In genomic region chr1:26701995-26702679, GRCh38 we compare ENCODE assay signal across 10 cellular contexts. TPM values are rescaled to one million over a fixed set of nuclear protein-coding genes. Genes with fewer than 3 reads are reported as not detected.
DNase-seq lines count a peak whose midpoint lies in the region; ATAC-seq and TF ChIP-seq lines count a peak whose summit lies in the region.
"Had no signal": no experiment of that assay in that cellular context is flagged by ENCODE, and none has a peak within 500 bp of the region (broad histone marks: within the 10 kb centered on the region; RNA-seq: fewer than 3 reads in every experiment).

No MANE protein-coding gene starts in this region.

- DNase-seq in GM12865 (ENCODE audit: low read depth) (no peak), PC-3 (peak; percentile 54), foreskin keratinocyte (peak in 1 of 2 donors; percentile 65), smooth muscle cell (lab: John Stamatoyannopoulos, UW; ENCODE audit: unreplicated experiment) (no peak), lower lobe of right lung (no peak), testis (no peak), midbrain (lab: John Stamatoyannopoulos, UW) (no peak)
- no peak for DNase-seq in CD8-positive, alpha-beta T cell
- DNase-seq: DMS153, NCI-H1417 treated with DMSO at 0.1 percent for 48 hours had no signal

- H3K9me3 ChIP-seq in PC-3 (ENCODE audit: low read length) (no peaks in the 10 kb centered on the region), smooth muscle cell (replicated peaks; ENCODE audit: low read depth) (no peaks in the 10 kb centered on the region), lower lobe of right lung (no peaks in the 10 kb centered on the region), testis (no peaks in the 10 kb centered on the region)
- H3K9me3 ChIP-seq in CD8-positive, alpha-beta T cell (ENCODE audit: low read length): no peaks in the 10 kb centered on the region

- TF ChIP-seq CTCF in GM12865 (IDR thresholded peaks at IDR 0.05; ENCODE audit: insufficient read depth, low read depth, low read length, missing control alignments): no peak
- TF ChIP-seq CTCF in PC-3 (conservative IDR thresholded peaks at IDR 0.05; ENCODE audit: low read depth, low read length): no peak
- TF ChIP-seq CTCF in foreskin keratinocyte (conservative IDR thresholded peaks at IDR 0.05): no peak
- no peak for TF ChIP-seq CTCF in smooth muscle cell (IDR thresholded peaks at IDR 0.05; ENCODE audit: borderline replicate concordance, insufficient read depth, poor library complexity, severe bottlenecking)
- no peak for TF ChIP-seq CTCF in lower lobe of right lung (IDR thresholded peaks at IDR 0.05)
- TF ChIP-seq CTCF in testis (IDR thresholded peaks at IDR 0.05): no peak
- no peak for TF ChIP-seq CTCF in CD8-positive, alpha-beta T cell (IDR thresholded peaks at IDR 0.05)

- H3K27me3 ChIP-seq in PC-3 (ENCODE audit: low read length) (no peaks in the 10 kb centered on the region), foreskin keratinocyte (no peaks in the 10 kb centered on the region), smooth muscle cell (ENCODE audit: low read depth) (no peaks in the 10 kb centered on the region), lower lobe of right lung (ENCODE audit: low read depth) (no peaks in the 10 kb centered on the region), testis (no peaks in the 10 kb centered on the region)
- no peaks in the 10 kb centered on the region for H3K27me3 ChIP-seq in CD8-positive, alpha-beta T cell (ENCODE audit: insufficient read depth, low read length)

- no TSS peak for BruUV-seq in PC-3 (replicated peaks; lab: Mats Ljungman, UMichigan)

- peaks cover 22% of the 10 kb centered on the region for H3K4me1 Mint-ChIP-seq in CD8-positive, alpha-beta T cell (ENCODE audit: low read depth)

- H3F3A ChIP-seq in PC-3 (ENCODE audit: low read length, unreplicated experiment) (peaks cover 13% of the 10 kb centered on the region), smooth muscle cell (ENCODE audit: low read depth) (peaks cover 28% of the 10 kb centered on the region)

- CTCF ChIA-PET in PC-3 (lab: Charles Lee): interaction anchor here (0.5 kb wide), 1 partner anchor 7 kb away, joined by 5 read pairs; no protein-coding TSS in a partner anchor
- CTCF ChIA-PET in CD8-positive, alpha-beta T cell (lab: Charles Lee): interaction anchor here (0.8 to 8.2 kb wide), 6 partner anchors 10 to 108 kb away, joined by 3 to 73 read pairs (median 4); partner anchors contain the start of gene PIGV

- WGBS in smooth muscle cell (ENCODE audit: low lambda C conversion rate): 49% methylated on average over 4 of the region's 4 CpGs
- WGBS in testis, 2 donors: 21 to 24% methylated on average over 4 of the region's 4 CpGs

- H3K27ac Mint-ChIP-seq in CD8-positive, alpha-beta T cell: no peak overlapping the region

- H3K4me3 ChIP-seq in GM12865 (ENCODE audit: low read depth, low read length): peak overlapping the region; percentile 88
- peak overlapping the region; percentile 86 for H3K4me3 ChIP-seq in PC-3 (ENCODE audit: low read length)
- H3K4me3 ChIP-seq in smooth muscle cell: peak overlapping the region; percentile 6
- no peak overlapping the region for H3K4me3 ChIP-seq in lower lobe of right lung
- no peak overlapping the region for H3K4me3 ChIP-seq in testis
- H3K4me3 ChIP-seq in CD8-positive, alpha-beta T cell (ENCODE audit: low read depth, low read length): no peak overlapping the region

- peak overlapping the region; percentile 82 for H3K4me2 ChIP-seq in PC-3 (ENCODE audit: low read length)
- H3K4me2 ChIP-seq in smooth muscle cell: peak overlapping the region; percentile 86

- no peaks in the 10 kb centered on the region for H3K9me3 Mint-ChIP-seq in CD8-positive, alpha-beta T cell

- H3K9ac ChIP-seq in PC-3 (ENCODE audit: low read length): no peak overlapping the region
- peak overlapping the region; percentile 72 for H3K9ac ChIP-seq in smooth muscle cell (ENCODE audit: low read depth)

- H3K79me2 ChIP-seq in PC-3 (ENCODE audit: low read length): peaks cover 96% of the 10 kb centered on the region
- H3K79me2 ChIP-seq in smooth muscle cell (ENCODE audit: low read depth): peaks cover 99% of the 10 kb centered on the region

- no peak for TF ChIP-seq POLR2A in testis (IDR thresholded peaks at IDR 0.05)

- no peak for ATAC-seq in PC-3
- ATAC-seq in foreskin keratinocyte: peak; percentile 14
- no peak for ATAC-seq in lower lobe of right lung
- ATAC-seq in CD8-positive, alpha-beta T cell: no peak

- H3K36me3 ChIP-seq in PC-3 (ENCODE audit: low read depth, low read length) (no peaks in the 10 kb centered on the region; the same call in 1 of the 2 replicates), smooth muscle cell (ENCODE audit: low read depth) (no peaks in the 10 kb centered on the region), lower lobe of right lung (no peaks in the 10 kb centered on the region), testis (ENCODE audit: low read depth, missing control alignments) (no peaks in the 10 kb centered on the region)
- no peaks in the 10 kb centered on the region for H3K36me3 ChIP-seq in CD8-positive, alpha-beta T cell (ENCODE audit: insufficient read depth, low read length)

- H4K20me1 ChIP-seq in PC-3 (ENCODE audit: low read length) (peaks cover 60% of the 10 kb centered on the region), smooth muscle cell (ENCODE audit: low read depth) (peaks cover 98% of the 10 kb centered on the region)

- peaks cover 85% of the 10 kb centered on the region for H3K4me1 ChIP-seq in PC-3 (ENCODE audit: insufficient read depth, low read length)
- H3K4me1 ChIP-seq in foreskin keratinocyte: peaks cover 56% of the 10 kb centered on the region
- peaks cover 77% of the 10 kb centered on the region for H3K4me1 ChIP-seq in smooth muscle cell (ENCODE audit: low read depth)
- peaks cover 90% of the 10 kb centered on the region for H3K4me1 ChIP-seq in lower lobe of right lung
- H3K4me1 ChIP-seq in testis: peaks cover 62% of the 10 kb centered on the region
- H3K4me1 ChIP-seq in CD8-positive, alpha-beta T cell (ENCODE audit: insufficient read depth, low read length): peaks cover 82% of the 10 kb centered on the region

- intact Hi-C loops in PC-3 (cut with micrococcal nuclease): no loop called here
- intact Hi-C loops in lower lobe of right lung (cut with DNase I): no loop called here
- intact Hi-C loops in testis (cut with DNase I; ENCODE audit: low total_unique reads): no loop called here
- intact Hi-C loops in CD8-positive, alpha-beta T cell (cut with DNase I, micrococcal nuclease): no loop called here

- peak overlapping the region; percentile 49 for H3K27ac ChIP-seq in PC-3 (ENCODE audit: low read length)
- peak overlapping the region; percentile 37 for H3K27ac ChIP-seq in foreskin keratinocyte
- peak overlapping the region; percentile 85 for H3K27ac ChIP-seq in smooth muscle cell (ENCODE audit: low read depth)
- H3K27ac ChIP-seq in lower lobe of right lung: no peak overlapping the region
- no peak overlapping the region for H3K27ac ChIP-seq in testis
- no peak overlapping the region for H3K27ac ChIP-seq in CD8-positive, alpha-beta T cell (ENCODE audit: low read depth, low read length)

- POLR2A ChIA-PET in PC-3 (lab: Charles Lee; ENCODE audit: unreplicated experiment): no interaction called here
- POLR2A ChIA-PET in CD8-positive, alpha-beta T cell (lab: Charles Lee): interaction anchor here (1.0 to 13.1 kb wide), 6 partner anchors 10 to 98 kb away, joined by 3 to 224 read pairs (median 7); partner anchors contain the start of gene PIGV

- H2AFZ ChIP-seq in PC-3 (ENCODE audit: low read length): no peak overlapping the region
- H2AFZ ChIP-seq in smooth muscle cell (ENCODE audit: low read depth): no peak overlapping the region

- H3K36me3 Mint-ChIP-seq in CD8-positive, alpha-beta T cell: peaks cover 30% of the 10 kb centered on the region

- H3K27me3 Mint-ChIP-seq in CD8-positive, alpha-beta T cell (ENCODE audit: low read depth): no peaks in the 10 kb centered on the region

- no peak overlapping the region for H3K4me3 Mint-ChIP-seq in CD8-positive, alpha-beta T cell

- no peaks in the 10 kb centered on the region for H3K9me2 ChIP-seq in PC-3 (replicated peaks; ENCODE audit: low read length)

RNA-seq across cellular contexts. Expression of gene ARID1A, which starts 6.3 kb away (rescaled TPM):
- 43.8 and 78.0 TPM in 2 replicates for total RNA-seq in PC-3 (2014; rRNA removed)
- 41.8 and 42.4 TPM in 2 replicates for total RNA-seq in foreskin keratinocyte
- polyA plus RNA-seq in foreskin keratinocyte: 7.0 and 9.3 TPM in 2 replicates
- 30.4 and 33.1 TPM in 2 replicates for total RNA-seq in smooth muscle cell
- 17.5 and 24.9 TPM in 2 replicates for polyA plus RNA-seq in smooth muscle cell
- 72.4 TPM for total RNA-seq in lower lobe of right lung
- 100 to 1,000 TPM; 106 to 119 TPM for total RNA-seq in testis
- polyA plus RNA-seq in testis (ENCODE audit: insufficient read depth, low read depth, low replicate concordance): 53.7 TPM
- 100 to 1,000 TPM; 104 to 105 TPM for total RNA-seq in CD8-positive, alpha-beta T cell

Comparison
In these comparisons a context has a peak if more than half of its experiments do, and no peak if none do; other contexts are left out.
1. H3K4me3 ChIP-seq: peak in GM12865 (single experiment), PC-3 (single experiment) and smooth muscle cell (single experiment); none in lower lobe of right lung (single experiment), testis (0 of 2) and CD8-positive, alpha-beta T cell (single experiment).
2. H3K27ac ChIP-seq: peak in PC-3 (single experiment), foreskin keratinocyte (single experiment) and smooth muscle cell (single experiment); none in lower lobe of right lung (single experiment), testis (0 of 2) and CD8-positive, alpha-beta T cell (single experiment).